In genomic region chr16:9002042-9002441, GRCh38 we compare ENCODE assay signal across 30 cellular contexts.
"Had no signal": no experiment of that assay in that cellular context is flagged by ENCODE, and none has a peak within 500 bp of the region (broad histone marks: within the 10 kb centered on the region; RNA-seq: fewer than 3 reads in every experiment).

No MANE protein-coding gene starts in this region.

- H3K4me1 ChIP-seq: adrenal gland, body of pancreas, breast epithelium, SJSA1 had no signal

- H3K27me3 ChIP-seq: adrenal gland, body of pancreas, breast epithelium, Peyer's patch, SJSA1 had no signal

- H3K9ac ChIP-seq: KMS-11, SK-N-SH had no signal

- H3K9me2 ChIP-seq: SK-N-SH had no signal

- H3K36me3 Mint-ChIP-seq: activated naive CD8-positive, alpha-beta T cell treated with anti-CD3 and anti-CD28 coated beads for 36 hours had no signal

- H3K36me3 ChIP-seq: adrenal gland, breast epithelium, Peyer's patch, SJSA1 had no signal

- H3K27me3 Mint-ChIP-seq: activated T-helper 17 cell treated with anti-CD3 and anti-CD28 coated beads, Interleukin-2, amount 50 U/mL, for 72 hours had no signal

- DNase-seq: activated CD4-positive, alpha-beta T cell treated with anti-CD3 and anti-CD28 coated beads, Interleukin-2, amount 50 U/mL, for 1 hour; activated effector memory CD4-positive, alpha-beta T cell treated with anti-CD3 and anti-CD28 coated beads, Interleukin-2, amount 50 U/mL, for 16 hours; activated naive CD4-positive, alpha-beta T cell; activated naive CD4-positive, alpha-beta T cell treated with anti-CD3 and anti-CD28 coated beads, Interleukin-2, amount 50 U/mL, for 16 hours; activated naive CD8-positive, alpha-beta T cell treated with anti-CD3 and anti-CD28 coated beads for 36 hours; activated T-cell treated with anti-CD3 and anti-CD28 coated beads, Interleukin-2, amount 50 U/mL, for 1 hour; activated T-cell treated with anti-CD3 and anti-CD28 coated beads, Interleukin-2, amount 50 U/mL, for 72 hours; adrenal gland; body of pancreas; NCI-H1092 treated with DMSO at 0.1 percent for 48 hours; NCI-H1417; NCI-H146; NCI-H1930; NCI-H2081 treated with DMSO at 0.1 percent for 48 hours; NCI-H226; NCI-H446 treated with DMSO at 0.1 percent for 48 hours; NCI-H524; PC-3; Peyer's patch; RPMI8226; SHP77 treated with DMSO at 0.1 percent for 48 hours; SK-N-SH had no signal

- H3K4me3 Mint-ChIP-seq: activated naive CD8-positive, alpha-beta T cell treated with anti-CD3 and anti-CD28 coated beads for 36 hours; activated T-cell treated with anti-CD3 and anti-CD28 coated beads, Interleukin-2, amount 50 U/mL, for 72 hours; activated T-helper 17 cell treated with anti-CD3 and anti-CD28 coated beads, Interleukin-2, amount 50 U/mL, for 72 hours; T-helper 1 cell treated with Interleukin-12 subunit alpha and Interleukin-12 subunit beta and Interleukin-4 antibody, amounts not matched to agents 30 μg/mL and 1 μg/mL, for 36 hours; T-helper 2 cell treated with Interferon-gamma antibody and Interleukin-4, amounts not matched to agents 5 μg/mL and 100 μg/mL, for 36 hours had no signal

- H3K27ac ChIP-seq: adrenal gland, body of pancreas, breast epithelium, KMS-11, SJSA1 had no signal

- ATAC-seq: activated T-cell treated with anti-CD3 and anti-CD28 coated beads, Interleukin-2, amount 50 U/mL, for 72 hours; activated T-helper 17 cell treated with anti-CD3 and anti-CD28 coated beads, Interleukin-2, amount 50 U/mL, for 72 hours; body of pancreas; PC-3 had no signal

- FAIRE-seq: astrocyte, TTC549 had no signal

- H3K9me3 ChIP-seq: adrenal gland, body of pancreas, breast epithelium, Peyer's patch, SJSA1, SK-N-SH had no signal

- H3K27ac Mint-ChIP-seq: activated naive CD8-positive, alpha-beta T cell treated with anti-CD3 and anti-CD28 coated beads for 36 hours; activated T-cell treated with anti-CD3 and anti-CD28 coated beads, Interleukin-2, amount 50 U/mL, for 72 hours; activated T-helper 17 cell treated with anti-CD3 and anti-CD28 coated beads, Interleukin-2, amount 50 U/mL, for 72 hours; T-helper 1 cell treated with Interleukin-12 subunit alpha and Interleukin-12 subunit beta and Interleukin-4 antibody, amounts not matched to agents 30 μg/mL and 1 μg/mL, for 36 hours; T-helper 2 cell treated with Interferon-gamma antibody and Interleukin-4, amounts not matched to agents 5 μg/mL and 100 μg/mL, for 36 hours had no signal

- H3K4me1 Mint-ChIP-seq: activated naive CD8-positive, alpha-beta T cell treated with anti-CD3 and anti-CD28 coated beads for 36 hours; activated T-helper 17 cell treated with anti-CD3 and anti-CD28 coated beads, Interleukin-2, amount 50 U/mL, for 72 hours had no signal

- H3K4me2 ChIP-seq: KMS-11, SK-N-SH had no signal

- H3K4me3 ChIP-seq: adrenal gland, body of pancreas, breast epithelium, Peyer's patch, SJSA1 had no signal

- H3K9me3 Mint-ChIP-seq: activated naive CD8-positive, alpha-beta T cell treated with anti-CD3 and anti-CD28 coated beads for 36 hours; activated T-cell treated with anti-CD3 and anti-CD28 coated beads, Interleukin-2, amount 50 U/mL, for 72 hours; activated T-helper 17 cell treated with anti-CD3 and anti-CD28 coated beads, Interleukin-2, amount 50 U/mL, for 72 hours; T-helper 1 cell treated with Interleukin-12 subunit alpha and Interleukin-12 subunit beta and Interleukin-4 antibody, amounts not matched to agents 30 μg/mL and 1 μg/mL, for 36 hours; T-helper 2 cell treated with Interferon-gamma antibody and Interleukin-4, amounts not matched to agents 5 μg/mL and 100 μg/mL, for 36 hours had no signal
